Comparison of ENCODE assay signal across 27 cellular contexts in the genomic region with DNA sequence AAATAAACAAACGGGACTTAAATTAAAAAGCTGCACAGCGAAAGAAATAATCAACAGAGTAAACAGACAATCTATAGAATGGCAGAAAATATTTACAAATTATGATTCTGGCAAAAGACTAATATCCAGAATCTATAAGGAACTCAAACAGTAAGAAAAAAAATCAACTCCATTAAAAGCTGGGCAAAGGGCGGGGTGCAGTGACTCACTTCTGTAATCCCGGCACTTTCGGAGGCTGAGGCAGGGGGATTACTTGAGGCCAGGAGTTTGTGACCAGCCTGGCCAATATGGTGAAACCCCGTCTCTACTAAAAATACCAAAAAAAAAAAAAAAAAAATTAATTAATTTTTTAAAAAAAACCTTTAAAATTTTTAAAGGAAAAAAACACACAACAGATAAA.
DNase-seq lines count a peak whose midpoint lies in the region; ATAC-seq and TF ChIP-seq lines count a peak whose summit lies in the region.
"Had no signal": no experiment of that assay in that cellular context is flagged by ENCODE, and none has a peak within 500 bp of the region (broad histone marks: within the 10 kb centered on the region; RNA-seq: fewer than 3 reads in every experiment).

No MANE protein-coding gene starts in this region.

- H3K4me1 ChIP-seq in adipocyte (ENCODE audit: control insufficient read depth, insufficient read depth, low read length), result peaks cover 38% of the 10 kb centered on the region
- peaks cover 7% of the 10 kb centered on the region for H3K4me1 ChIP-seq in fibroblast of lung (ENCODE audit: control insufficient read depth, extremely low read depth, insufficient read depth, low read length)
- peaks cover 9 to 20% of the 10 kb centered on the region in 2 donors for H3K4me1 ChIP-seq in thoracic aorta (ENCODE audit: control insufficient read depth in 1 of 2, low read depth in 2 of 2)

- H3K36me3 Mint-ChIP-seq in Calu3 (ENCODE audit: insufficient read depth, unreplicated experiment), result no peaks in the 10 kb centered on the region

- H3K36me3 ChIP-seq in adipocyte (ENCODE audit: control insufficient read depth, insufficient read depth, low read length, severe bottlenecking), result no peaks in the 10 kb centered on the region
- no peaks in the 10 kb centered on the region for H3K36me3 ChIP-seq in fibroblast of lung (ENCODE audit: control insufficient read depth, insufficient read depth, low read length)
- H3K36me3 ChIP-seq in thoracic aorta, result no peaks in the 10 kb centered on the region
- H3K36me3 ChIP-seq: esophagus muscularis mucosa, stomach, WERI-Rb-1 had no signal

- H3K4me3 Mint-ChIP-seq in Calu3 (ENCODE audit: low read depth, unreplicated experiment), result no peak overlapping the region
- H3K4me3 Mint-ChIP-seq: activated CD4-positive, alpha-beta T cell treated with anti-CD3 and anti-CD28 coated beads, Interleukin-2, amount 10 ng/mL, durations not matched to agents 24 days and 14 days; activated naive CD4-positive, alpha-beta T cell treated with anti-CD3 and anti-CD28 coated beads, Interleukin-2, amount 50 U/mL, for 24 hours; activated T-helper 1 cell treated with anti-CD3 and anti-CD28 coated beads, Interleukin-12 subunit alpha, Interleukin-12 subunit beta, Interleukin-2, Interleukin-4 antibody, amounts not matched to agents 30 ng/mL and 10 ng/mL and 1 ng/mL, durations not matched to agents 14 hours and 24 hours and 36 hours; CD4-positive, alpha-beta T cell; memory B cell; T-helper 2 cell treated with Interferon-gamma antibody and Interleukin-4, amounts not matched to agents 5 μg/mL and 100 μg/mL, for 36 hours; type B pancreatic cell had no signal

- H3K9ac ChIP-seq in adipocyte (ENCODE audit: low read length), result peak overlapping the region; percentile 65
- no peak overlapping the region for H3K9ac ChIP-seq in fibroblast of lung (ENCODE audit: insufficient read depth, low read length)

- no peak for TF ChIP-seq POLR2A in erythroblast (IDR thresholded peaks at IDR 0.05; ENCODE audit: low read length)

- H3K4me1 Mint-ChIP-seq in Calu3 (ENCODE audit: low read depth, unreplicated experiment), result peaks cover 19% of the 10 kb centered on the region

- DNase-seq in HT1080 (ENCODE audit: low read depth), result peak; percentile 18
- peak; percentile 25 for DNase-seq in adipocyte (ENCODE audit: low read depth)
- peak; percentile 41 to 61 for DNase-seq in fibroblast of lung (ENCODE audit: low read depth in 2 of 2)
- no peak for DNase-seq in thoracic aorta (ENCODE audit: low spot score)
- DNase-seq in Calu3, result no peak
- no peak for DNase-seq in erythroblast (lab: John Stamatoyannopoulos, UW)
- DNase-seq: activated CD4-positive, alpha-beta T cell treated with anti-CD3 and anti-CD28 coated beads, Interleukin-2, amount 10 ng/mL, durations not matched to agents 24 days and 14 days; anterior cingulate cortex; CD4-positive, alpha-beta T cell; DMS 273 treated with DMSO at 0.1 percent for 48 hours; effector CD4-positive, alpha-beta T cell; GDM1; glutamatergic neuron; NCI-H1048; NCI-H2029; NCI-H2227 treated with DMSO at 0.1 percent for 48 hours; NCI-H748 treated with DMSO at 0.1 percent for 48 hours; stimulated activated CD8-positive, alpha-beta memory T cell treated with anti-CD3 and anti-CD28 coated beads, Interleukin-4, amount 100 ng/mL, for 48 hours; stomach; WERI-Rb-1 had no signal

- intact Hi-C loops in Calu3 (cut with micrococcal nuclease; ENCODE audit: unreplicated experiment), result no loop called here

- TF ChIP-seq CTCF in fibroblast of lung (conservative IDR thresholded peaks at IDR 0.05 in 1 of 2, IDR thresholded peaks at IDR 0.05 in 1 of 2; ENCODE audit: low read depth in 1 of 2, low read length in 2 of 2) (no peak), thoracic aorta (IDR thresholded peaks at IDR 0.05) (no peak), Calu3 (IDR thresholded peaks at IDR 0.05; ENCODE audit: unreplicated experiment) (no peak)

- H3K9me3 ChIP-seq in adipocyte (ENCODE audit: control insufficient read depth, low read length) (no peaks in the 10 kb centered on the region), fibroblast of lung (ENCODE audit: control insufficient read depth, insufficient read depth, low read depth, low read length) (no peaks in the 10 kb centered on the region), thoracic aorta (no peaks in the 10 kb centered on the region)
- H3K9me3 ChIP-seq: esophagus muscularis mucosa, stomach had no signal

- H4K20me1 ChIP-seq in fibroblast of lung (ENCODE audit: control insufficient read depth, extremely low read depth, insufficient read depth, low read length), result no peaks in the 10 kb centered on the region

- no peak overlapping the region for H3K27ac Mint-ChIP-seq in Calu3 (ENCODE audit: unreplicated experiment)
- H3K27ac Mint-ChIP-seq: activated CD4-positive, alpha-beta T cell treated with anti-CD3 and anti-CD28 coated beads, Interleukin-2, amount 10 ng/mL, durations not matched to agents 24 days and 14 days; activated naive CD4-positive, alpha-beta T cell treated with anti-CD3 and anti-CD28 coated beads, Interleukin-2, amount 50 U/mL, for 24 hours; activated T-helper 1 cell treated with anti-CD3 and anti-CD28 coated beads, Interleukin-12 subunit alpha, Interleukin-12 subunit beta, Interleukin-2, Interleukin-4 antibody, amounts not matched to agents 30 ng/mL and 10 ng/mL and 1 ng/mL, durations not matched to agents 14 hours and 24 hours and 36 hours; CD4-positive, alpha-beta T cell; memory B cell; T-helper 2 cell treated with Interferon-gamma antibody and Interleukin-4, amounts not matched to agents 5 μg/mL and 100 μg/mL, for 36 hours; type B pancreatic cell had no signal

- H2AFZ ChIP-seq in fibroblast of lung (ENCODE audit: low read length), result no peak overlapping the region

- no TSS peak for BruUV-seq in Calu3 (replicated peaks; lab: Mats Ljungman, UMichigan)

- H3K79me2 ChIP-seq in fibroblast of lung (ENCODE audit: control insufficient read depth, insufficient read depth, low read length), result no peaks in the 10 kb centered on the region

- CTCF ChIA-PET in Calu3 (lab: Charles Lee), result no interaction called here

- H3K27ac ChIP-seq in fibroblast of lung (ENCODE audit: insufficient read depth, low read length) (no peak overlapping the region), thoracic aorta (no peak overlapping the region)
- H3K27ac ChIP-seq: esophagus muscularis mucosa, stomach, WERI-Rb-1 had no signal

- H3K4me3 ChIP-seq in adipocyte (ENCODE audit: low read length), result peak overlapping the region; percentile 22
- no peak overlapping the region for H3K4me3 ChIP-seq in fibroblast of lung (replicated peaks in 1 of 4; ENCODE audit: control extremely low read depth in 1 of 4, insufficient read depth in 1 of 4, low read depth in 3 of 4, low read length in 4 of 4)
- peak overlapping the region; percentile 41 for H3K4me3 ChIP-seq in thoracic aorta
- H3K4me3 ChIP-seq: esophagus muscularis mucosa, stomach had no signal

- H3K27me3 ChIP-seq in adipocyte (replicated peaks; ENCODE audit: control insufficient read depth, insufficient read depth, low read length), result no peaks in the 10 kb centered on the region
- no peaks in the 10 kb centered on the region for H3K27me3 ChIP-seq in fibroblast of lung (ENCODE audit: control insufficient read depth, insufficient read depth, low read length)
- no peaks in the 10 kb centered on the region for H3K27me3 ChIP-seq in thoracic aorta (replicated peaks; ENCODE audit: insufficient read depth)
- H3K27me3 ChIP-seq: esophagus muscularis mucosa, stomach had no signal

- no peak for ATAC-seq in thoracic aorta (ENCODE audit: insufficient number of reproducible peaks, low FRiP score, low read depth)
- ATAC-seq in GM19328 (IDR thresholded peaks at IDR 0.05; ENCODE audit: unreplicated experiment), result no peak

- H3K9me3 Mint-ChIP-seq in Calu3 (ENCODE audit: low read depth, unreplicated experiment), result no peaks in the 10 kb centered on the region
- H3K9me3 Mint-ChIP-seq: activated CD4-positive, alpha-beta T cell treated with anti-CD3 and anti-CD28 coated beads, Interleukin-2, amount 10 ng/mL, durations not matched to agents 24 days and 14 days; activated naive CD4-positive, alpha-beta T cell treated with anti-CD3 and anti-CD28 coated beads, Interleukin-2, amount 50 U/mL, for 24 hours; activated T-helper 1 cell treated with anti-CD3 and anti-CD28 coated beads, Interleukin-12 subunit alpha, Interleukin-12 subunit beta, Interleukin-2, Interleukin-4 antibody, amounts not matched to agents 30 ng/mL and 10 ng/mL and 1 ng/mL, durations not matched to agents 14 hours and 24 hours and 36 hours; CD4-positive, alpha-beta T cell; memory B cell; T-helper 2 cell treated with Interferon-gamma antibody and Interleukin-4, amounts not matched to agents 5 μg/mL and 100 μg/mL, for 36 hours; type B pancreatic cell had no signal

- H3K4me2 ChIP-seq in fibroblast of lung (ENCODE audit: extremely low read depth, insufficient read depth, low read length), result no peak overlapping the region

- H3K27me3 Mint-ChIP-seq in Calu3 (ENCODE audit: unreplicated experiment), result no peaks in the 10 kb centered on the region
- H3K27me3 Mint-ChIP-seq: activated CD4-positive, alpha-beta T cell treated with anti-CD3 and anti-CD28 coated beads, Interleukin-2, amount 10 ng/mL, durations not matched to agents 24 days and 14 days; activated naive CD4-positive, alpha-beta T cell treated with anti-CD3 and anti-CD28 coated beads, Interleukin-2, amount 50 U/mL, for 24 hours; CD4-positive, alpha-beta T cell; memory B cell; type B pancreatic cell had no signal

Comparison
In these comparisons a context has a peak if more than half of its experiments do, and no peak if none do; other contexts are left out.
1. DNase-seq: peak in HT1080 (single experiment), adipocyte (single experiment) and fibroblast of lung (2 of 2); none in thoracic aorta (single experiment), Calu3 (single experiment) and erythroblast (0 of 2).
2. H3K4me3 ChIP-seq: peak in adipocyte (single experiment) and thoracic aorta (single experiment); none in fibroblast of lung (0 of 4).